6 cellular contexts compared by ENCODE assay signal in genomic region chr17:42120161-42121065, GRCh38. TPM values are rescaled to one million over a fixed set of nuclear protein-coding genes. Genes with fewer than 3 reads are reported as not detected.
DNase-seq lines count a peak whose midpoint lies in the region; ATAC-seq, FAIRE-seq and TF ChIP-seq lines count a peak whose summit lies in the region.

No MANE protein-coding gene starts in this region.

- peak overlapping the region; percentile 96 for H3K4me2 ChIP-seq in A549

- no peak for TF ChIP-seq CTCF in A549 (IDR thresholded peaks at IDR 0.05)
- no peak for TF ChIP-seq CTCF in retinal pigment epithelial cell (conservative IDR thresholded peaks at IDR 0.05; ENCODE audit: low read depth, low read length)

- peak; percentile 18 for FAIRE-seq in A549 (lab: Jason Lieb, UNC)

- H3K9me3 ChIP-seq in A549 (no peaks in the 10 kb centered on the region), HUES48 (ENCODE audit: control insufficient read depth, insufficient read depth, low read length) (no peaks in the 10 kb centered on the region)

- ATAC-seq in A549 = peak; percentile 11 to 57; a peak in 5 of 6 replicates

- no peak for TF ChIP-seq POLR2A in A549 (IDR thresholded peaks at IDR 0.05; ENCODE audit: low read length)

- CTCF ChIA-PET in A549 (lab: Yijun Ruan, JAX) = interaction anchor here (0.6 to 39.5 kb wide), 21 partner anchors 10 to 407 kb away, joined by 3 to 658 read pairs (median 7); partner anchors contain the start of genes CNP, DNAJC7, GHDC and HCRT

- TF ChIP-seq EP300 in A549 (IDR thresholded peaks at IDR 0.05) = no peak

- 47% methylated on average over 10 of the region's 20 CpGs for WGBS in A549 (ENCODE audit: missing lambda C conversion rate)

- no peak for TF ChIP-seq RAD21 in A549 (conservative IDR thresholded peaks at IDR 0.05 in 1 of 2, IDR thresholded peaks at IDR 0.05 in 1 of 2)

- in situ Hi-C loops in KBM-7 (cut with MboI; ENCODE audit: low pct_unique_long_range_greater_than_20kb, low sequenced_read_pairs) = no loop called here

- POLR2A ChIA-PET in A549 (lab: Yijun Ruan, JAX) = interaction anchor here (0.6 to 1.6 kb wide), 11 partner anchors 12 to 455 kb away, joined by 3 to 10 read pairs (median 5); partner anchors contain the start of genes ACLY, CNP and ODAD4

- peak overlapping the region; percentile 94 to 98 for H3K27ac ChIP-seq in A549
- H3K27ac ChIP-seq in HUES48 (ENCODE audit: low read depth, low read length) = peak overlapping the region; percentile 91

- peak in 1 of 2 experiments; percentile 82 for DNase-seq in A549 (ENCODE audit: low read depth in 1 of 2, low spot score in 1 of 2)
- peak; percentile 17 for DNase-seq in dermis blood vessel endothelial cell
- no peak for DNase-seq in retinal pigment epithelial cell (ENCODE audit: low read depth)
- DNase-seq in KBM-7 = no peak
- no peak for DNase-seq in C1 segment of cervical spinal cord (lab: John Stamatoyannopoulos, UW)

- peaks cover 16% of the 10 kb centered on the region for H3K4me1 ChIP-seq in A549
- peaks cover 14% of the 10 kb centered on the region; the same call in 1 of the 2 replicates for H3K4me1 ChIP-seq in HUES48 (ENCODE audit: control insufficient read depth, insufficient read depth, low read length)

- no peaks in the 10 kb centered on the region for H3K27me3 ChIP-seq in HUES48 (ENCODE audit: control insufficient read depth, insufficient read depth, low read length)

- H3K4me3 ChIP-seq in A549 = peak overlapping the region; percentile 93
- H3K4me3 ChIP-seq in HUES48 (ENCODE audit: low read depth, low read length) = peak overlapping the region; percentile 47
- H3K4me3 ChIP-seq in retinal pigment epithelial cell (ENCODE audit: low read length) = peak overlapping the region; percentile 48

- H3K36me3 ChIP-seq in HUES48 (ENCODE audit: control insufficient read depth, insufficient read depth, low read length) = peaks cover 45% of the 10 kb centered on the region

- H3K9ac ChIP-seq in HUES48 (ENCODE audit: low read depth, low read length) = no peak overlapping the region

TF ChIP-seq in A549, 52 proteins besides CTCF, POLR2A, EP300 and RAD21 (continues in another document):
- TF ChIP-seq EHF (CRISPR knock-in tag; IDR thresholded peaks at IDR 0.05) (no peak), GATA3 (IDR thresholded peaks at IDR 0.05; ENCODE audit: borderline replicate concordance) (no peak), MAX (IDR thresholded peaks at IDR 0.05) (no peak), ESRRA (IDR thresholded peaks at IDR 0.05; ENCODE audit: borderline replicate concordance, low read length) (no peak), RNF2 (IDR thresholded peaks at IDR 0.05; ENCODE audit: borderline replicate concordance, low read depth) (no peak), USF2 (IDR thresholded peaks at IDR 0.05) (no peak), ATOH8 (CRISPR knock-in tag; IDR thresholded peaks at IDR 0.05; ENCODE audit: low read depth) (no peak), E2F6 (IDR thresholded peaks at IDR 0.05; ENCODE audit: borderline replicate concordance, low read depth) (no peak), MYC (IDR thresholded peaks at IDR 0.05; ENCODE audit: borderline replicate concordance, low read length) (no peak), HMGXB4 (CRISPR knock-in tag; IDR thresholded peaks at IDR 0.05; ENCODE audit: borderline replicate concordance) (no peak), ZC3H11A (IDR thresholded peaks at IDR 0.05) (no peak), RCOR1 (IDR thresholded peaks at IDR 0.05; ENCODE audit: low read depth, low read length) (no peak), TP53 (CRISPR knock-in tag; IDR thresholded peaks at IDR 0.05) (no peak), HDAC2 (IDR thresholded peaks at IDR 0.05) (no peak), HOXB13 (CRISPR knock-in tag; IDR thresholded peaks at IDR 0.05; ENCODE audit: low read depth) (no peak), HES2 (IDR thresholded peaks at IDR 0.05) (no peak)

RNA-seq across cellular contexts. Expression of gene KAT2A, which starts 0.8 kb away (rescaled TPM):
- 42.2 and 57.4 TPM in 2 replicates for polyA plus RNA-seq in A549 (2011; rRNA removed)
- 59.4 and 65.0 TPM in 2 replicates for polyA plus RNA-seq in A549 (2012; cell fraction: cytosol; rRNA removed)
- polyA plus RNA-seq in A549 (2012; cell fraction: nucleus; rRNA removed) = 460 and 477 TPM in 2 replicates
- 64.0 to 74.6 TPM (median 68.1 TPM) in 3 replicates for polyA plus RNA-seq in A549 (2017; fragmentation: RNase III; extraction: RNeasy Plus Mini Kit Qiagen cat#74134 plus additional on column Dnase treatment)
- polyA minus RNA-seq in A549 (2011; rRNA and poly(A)+ RNA removed) = 35.0 and 36.6 TPM in 2 replicates
- total RNA-seq in dermis blood vessel endothelial cell = 10.2 and 15.4 TPM in 2 replicates

RNA-seq across cellular contexts. Expression of gene HSPB9, which starts 2.2 kb away (rescaled TPM):
- polyA plus RNA-seq in A549 (2011; rRNA removed) (0.04 TPM in 1 of 2 replicates, not detected in the other), A549 (2017; fragmentation: RNase III; extraction: RNeasy Plus Mini Kit Qiagen cat#74134 plus additional on column Dnase treatment) (not detected in 3 replicates)
- polyA plus RNA-seq in A549 (2012; cell fraction: cytosol; rRNA removed) = 0.06 and 0.07 TPM in 2 replicates
- 0.11 and 0.18 TPM in 2 replicates for polyA plus RNA-seq in A549 (2012; cell fraction: nucleus; rRNA removed)
- not detected in 2 replicates for polyA minus RNA-seq in A549 (2011; rRNA and poly(A)+ RNA removed)
- total RNA-seq in dermis blood vessel endothelial cell = 0.17 TPM in 1 of 2 replicates, not detected in the other

RNA-seq across cellular contexts. Expression of gene DHX58, which starts 7.9 kb away (rescaled TPM):
- polyA plus RNA-seq in A549 (2011; rRNA removed) (0.59 and 0.70 TPM in 2 replicates), A549 (2017; fragmentation: RNase III; extraction: RNeasy Plus Mini Kit Qiagen cat#74134 plus additional on column Dnase treatment) (0.26 to 0.37 TPM (median 0.37 TPM) in 3 replicates)
- polyA plus RNA-seq in A549 (2012; cell fraction: cytosol; rRNA removed) = 0.36 and 0.43 TPM in 2 replicates
- 1.4 and 1.5 TPM in 2 replicates for polyA plus RNA-seq in A549 (2012; cell fraction: nucleus; rRNA removed)
- polyA minus RNA-seq in A549 (2011; rRNA and poly(A)+ RNA removed) = 1.0 and 1.5 TPM in 2 replicates
- 6.9 and 10.6 TPM in 2 replicates for total RNA-seq in dermis blood vessel endothelial cell

RNA-seq across cellular contexts. Expression of gene ZNF385C, which starts 22.1 kb away (rescaled TPM):
- polyA plus RNA-seq in A549 (2011; rRNA removed) (0.61 and 0.86 TPM in 2 replicates), A549 (2017; fragmentation: RNase III; extraction: RNeasy Plus Mini Kit Qiagen cat#74134 plus additional on column Dnase treatment) (0.12 to 0.16 TPM (median 0.13 TPM) in 3 replicates)
- 0.17 and 0.31 TPM in 2 replicates for polyA plus RNA-seq in A549 (2012; cell fraction: cytosol; rRNA removed)
- polyA plus RNA-seq in A549 (2012; cell fraction: nucleus; rRNA removed) = 0.55 and 0.70 TPM in 2 replicates
- polyA minus RNA-seq in A549 (2011; rRNA and poly(A)+ RNA removed) = 0.08 and 0.34 TPM in 2 replicates
- not detected in 2 replicates for total RNA-seq in dermis blood vessel endothelial cell

RNA-seq across cellular contexts. Expression of gene RAB5C, which starts 34.4 kb away (rescaled TPM):
- polyA plus RNA-seq in A549 (2011; rRNA removed) = 171 and 179 TPM in 2 replicates
- polyA plus RNA-seq in A549 (2012; cell fraction: cytosol; rRNA removed) = 325 and 406 TPM in 2 replicates
- polyA plus RNA-seq in A549 (2012; cell fraction: nucleus; rRNA removed) = 250 and 251 TPM in 2 replicates
- 217 to 229 TPM (median 222 TPM) in 3 replicates for polyA plus RNA-seq in A549 (2017; fragmentation: RNase III; extraction: RNeasy Plus Mini Kit Qiagen cat#74134 plus additional on column Dnase treatment)
- polyA minus RNA-seq in A549 (2011; rRNA and poly(A)+ RNA removed) = 96.3 and 96.5 TPM in 2 replicates
- total RNA-seq in dermis blood vessel endothelial cell = 82.2 and 136 TPM in 2 replicates
